In genomic region chr13:40206241-40207109, GRCh38 we compare ENCODE assay signal across 8 cellular contexts.
DNase-seq lines count a peak whose midpoint lies in the region; ATAC-seq, FAIRE-seq and TF ChIP-seq lines count a peak whose summit lies in the region.

No MANE protein-coding gene starts in this region.

- no peak for FAIRE-seq in urothelium cell line (lab: Jason Lieb, UNC)

- H3K4me3 ChIP-seq in Peyer's patch (no peak overlapping the region), gastrocnemius medialis (no peak overlapping the region), PC-9 (no peak overlapping the region)

- H3K36me3 ChIP-seq in Peyer's patch (no peaks in the 10 kb centered on the region), gastrocnemius medialis (no peaks in the 10 kb centered on the region), PC-9 (ENCODE audit: low read depth) (no peaks in the 10 kb centered on the region)

- POLR2A ChIA-PET in PC-9 (lab: Charles Lee; ENCODE audit: unreplicated experiment), result no interaction called here

- H3K4me2 ChIP-seq in PC-9, result no peak overlapping the region

- peaks cover 0 to 5% (median 0%) of the 10 kb centered on the region in 4 donors for H3K4me1 ChIP-seq in Peyer's patch
- peaks cover 5 to 10% of the 10 kb centered on the region in 2 donors for H3K4me1 ChIP-seq in gastrocnemius medialis
- no peaks in the 10 kb centered on the region for H3K4me1 ChIP-seq in PC-9 (replicated peaks; ENCODE audit: insufficient read depth)

- TF ChIP-seq CTCF in Peyer's patch (IDR thresholded peaks at IDR 0.05) (no peak), gastrocnemius medialis (IDR thresholded peaks at IDR 0.05 in 4 of 5, conservative IDR thresholded peaks at IDR 0.05 in 1 of 5) (no peak), PC-9 (conservative IDR thresholded peaks at IDR 0.05) (no peak)

- H3K9me3 ChIP-seq in Peyer's patch, result peaks cover 0 to 3% (median 0%) of the 10 kb centered on the region in 4 donors
- no peaks in the 10 kb centered on the region for H3K9me3 ChIP-seq in gastrocnemius medialis
- no peaks in the 10 kb centered on the region for H3K9me3 ChIP-seq in PC-9 (ENCODE audit: insufficient read depth, low read depth)

- in situ Hi-C loops in gastrocnemius medialis (cut with MboI; ENCODE audit: low sequenced_read_pairs in 4 of 4), result no loop called here

- intact Hi-C loops in gastrocnemius medialis (cut with DNase I; ENCODE audit: low total_unique reads), result no loop called here
- intact Hi-C loops in PC-9 (cut with micrococcal nuclease; ENCODE audit: unreplicated experiment), result no loop called here

- peak; percentile 45 for ATAC-seq in GM19043 (IDR thresholded peaks at IDR 0.05; ENCODE audit: low read depth, unreplicated experiment)
- peak; percentile 62 for ATAC-seq in HG02938 (IDR thresholded peaks at IDR 0.05; ENCODE audit: unreplicated experiment)
- peak; percentile 30 to 68 for ATAC-seq in gastrocnemius medialis

- H4K20me1 ChIP-seq in PC-9 (ENCODE audit: insufficient read depth), result no peaks in the 10 kb centered on the region

- no peaks in the 10 kb centered on the region for H3K27me3 ChIP-seq in Peyer's patch
- no peaks in the 10 kb centered on the region for H3K27me3 ChIP-seq in gastrocnemius medialis
- H3K27me3 ChIP-seq in PC-9 (ENCODE audit: insufficient read depth, low read depth), result no peaks in the 10 kb centered on the region

- no peak overlapping the region for H2AFZ ChIP-seq in PC-9

- H3K9me2 ChIP-seq in PC-9 (ENCODE audit: insufficient read depth), result no peaks in the 10 kb centered on the region

- no peaks in the 10 kb centered on the region for H3F3A ChIP-seq in PC-9 (ENCODE audit: insufficient read depth, low read depth)

- no peaks in the 10 kb centered on the region for H3K79me2 ChIP-seq in PC-9 (ENCODE audit: low read depth)

- CTCF ChIA-PET in PC-9 (lab: Charles Lee), result no interaction called here

- TF ChIP-seq POLR2A in Peyer's patch (IDR thresholded peaks at IDR 0.05), result peak in 1 of 2 donors; percentile 29
- TF ChIP-seq POLR2A in gastrocnemius medialis (IDR thresholded peaks at IDR 0.05), result no peak

- BruUV-seq in PC-9 (replicated peaks; lab: Mats Ljungman, UMichigan), result no TSS peak

- DNase-seq in Peyer's patch (peak in 2 of 3 donors; percentile 66 to 76), caudate nucleus (lab: John Stamatoyannopoulos, UW) (peak in 8 of 61 donors; percentile 10 to 65 (median 30)), gastrocnemius medialis (no peak), urothelium cell line (ENCODE audit: low spot score) (no peak), hepatic stellate cell (ENCODE audit: low spot score) (no peak), PC-9 (no peak)

- peak overlapping the region; percentile 61 to 76 (median 70) for H3K27ac ChIP-seq in Peyer's patch
- peak overlapping the region; percentile 79 for H3K27ac ChIP-seq in caudate nucleus (ENCODE audit: low read depth, low read length)
- H3K27ac ChIP-seq in gastrocnemius medialis, result peak overlapping the region; percentile 22 to 59 (median 34)
- H3K27ac ChIP-seq in PC-9, result no peak overlapping the region

Comparison
In these comparisons a context has a peak if more than half of its experiments do, and no peak if none do; other contexts are left out.
1. DNase-seq: peak in Peyer's patch (2 of 3); none in gastrocnemius medialis (0 of 2), urothelium cell line (single experiment), hepatic stellate cell (single experiment) and PC-9 (0 of 2).
2. Peak in every context shown above with its lines, with median percentiles within 50 percentile points of each other: ATAC-seq.